5 cellular contexts compared by ENCODE assay signal in the genomic region with DNA sequence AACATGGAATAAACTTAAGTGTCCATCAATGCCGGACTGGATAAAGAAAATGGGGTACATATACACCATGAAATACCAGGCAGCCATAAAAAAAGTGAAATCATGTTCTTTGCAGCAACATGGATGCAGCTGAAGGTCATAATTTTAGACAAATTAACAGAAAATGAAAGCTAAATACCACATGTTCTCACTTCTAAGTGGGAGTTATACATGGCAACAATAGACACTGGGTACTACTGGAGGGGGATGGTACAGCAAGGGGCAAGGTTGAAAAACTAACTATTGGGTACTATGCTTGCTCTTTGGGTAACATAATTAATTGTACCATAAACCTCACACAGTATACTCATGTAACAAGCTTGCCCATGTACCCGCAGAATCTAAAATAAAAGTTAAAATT.
"Had no signal": no experiment of that assay in that cellular context is flagged by ENCODE, and none has a peak within 500 bp of the region (broad histone marks: within the 10 kb centered on the region; RNA-seq: fewer than 3 reads in every experiment).

No MANE protein-coding gene starts in this region.

- ATAC-seq: HepG2, K562 had no signal

- H3K4me3 ChIP-seq: K562 had no signal

- H3K27ac ChIP-seq: HL-60 had no signal

- DNase-seq: IMR-90, KBM-7 had no signal
